ENCODE assay signal across 11 cellular contexts in genomic region chr13:110447058-110447511, GRCh38.
DNase-seq lines count a peak whose midpoint lies in the region; ATAC-seq and TF ChIP-seq lines count a peak whose summit lies in the region.
"Had no signal": no experiment of that assay in that cellular context is flagged by ENCODE, and none has a peak within 500 bp of the region (broad histone marks: within the 10 kb centered on the region; RNA-seq: fewer than 3 reads in every experiment).

No MANE protein-coding gene starts in this region.

- no peak overlapping the region for H2AFZ ChIP-seq in osteoblast (ENCODE audit: low read length)

- H3K4me2 ChIP-seq in osteoblast (ENCODE audit: insufficient read depth, low read length) = no peak overlapping the region

- peaks cover 35% of the 10 kb centered on the region for H3K4me1 ChIP-seq in osteoblast (ENCODE audit: insufficient read depth, low read length)

- no peaks in the 10 kb centered on the region for H3K27me3 ChIP-seq in osteoblast (ENCODE audit: insufficient read depth, low read length)

- H3K27ac ChIP-seq in osteoblast (ENCODE audit: low read depth, low read length) = peak overlapping the region; percentile 61

- no peaks in the 10 kb centered on the region for H3K9me3 ChIP-seq in osteoblast (ENCODE audit: low read depth, low read length)

- H3K36me3 ChIP-seq in osteoblast (ENCODE audit: insufficient read depth, low read length) = peaks cover 62% of the 10 kb centered on the region

- DNase-seq in astrocyte of the spinal cord (ENCODE audit: low read depth, low spot score) (peak; percentile 38), osteoblast (ENCODE audit: insufficient read length, low spot score, missing footprints) (no peak), NCI-H1092 (lab: John Stamatoyannopoulos, UW) (no peak), NCI-H2029 (lab: John Stamatoyannopoulos, UW) (no peak), DMS153 (lab: John Stamatoyannopoulos, UW) (no peak), activated gamma-delta T cell (lab: John Stamatoyannopoulos, UW) (no peak)
- DNase-seq: activated CD4-positive, CD25-positive, alpha-beta regulatory T cell; midbrain; NCI-H2171 had no signal

- in situ Hi-C loops in astrocyte of the spinal cord (cut with HindIII; ENCODE audit: low sequenced_read_pairs) = no loop called here

- H3K79me2 ChIP-seq in osteoblast (ENCODE audit: insufficient read depth, low read length) = no peaks in the 10 kb centered on the region

- TF ChIP-seq CTCF in astrocyte of the spinal cord (IDR thresholded peaks at IDR 0.05; ENCODE audit: low read depth, low read length) (no peak), osteoblast (IDR thresholded peaks at IDR 0.05; ENCODE audit: extremely low read depth, low read depth, low read length) (no peak)

- H3K4me3 ChIP-seq in astrocyte of the spinal cord (ENCODE audit: low read depth, low read length) (no peak overlapping the region), osteoblast (ENCODE audit: insufficient read depth, low read length) (no peak overlapping the region)

- peak; percentile 62 for ATAC-seq in GM18502 (IDR thresholded peaks at IDR 0.05; ENCODE audit: poor library complexity, unreplicated experiment)
- peak; percentile 40 for ATAC-seq in HG02623 (IDR thresholded peaks at IDR 0.05; ENCODE audit: unreplicated experiment)

- H4K20me1 ChIP-seq in osteoblast (ENCODE audit: insufficient read depth, low read length) = no peaks in the 10 kb centered on the region
